In the genomic region with DNA sequence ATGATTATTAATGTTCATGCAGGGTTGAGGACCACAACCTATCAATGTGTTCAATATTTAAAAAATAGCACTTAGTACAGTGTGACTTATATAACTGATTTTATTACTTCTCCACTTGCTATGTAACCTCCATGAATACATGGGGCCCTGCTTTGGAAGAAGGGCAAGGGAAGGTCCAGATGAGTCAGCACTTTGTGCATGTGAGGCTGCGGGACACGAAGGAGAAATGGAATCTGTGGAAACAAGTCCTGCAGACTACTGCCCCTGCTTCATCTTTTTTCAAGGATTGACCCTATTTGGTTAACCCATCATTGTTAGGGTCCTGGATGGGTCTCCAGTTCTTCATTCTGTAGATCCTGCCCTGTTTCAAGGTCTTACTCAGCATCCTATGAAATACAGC, we compare ENCODE assay signal across 1 cellular context.
A peak's percentile ranks its signal among the peaks of the same experiment; 100 is the strongest.
TF ChIP-seq lines count a peak whose summit lies in the region.

No MANE protein-coding gene starts in this region.

TF ChIP-seq in K562, 482 proteins besides CTCF, POLR2A, EP300 and RAD21 (continued from another document and continues in another):
- TF ChIP-seq, protein P1, sequence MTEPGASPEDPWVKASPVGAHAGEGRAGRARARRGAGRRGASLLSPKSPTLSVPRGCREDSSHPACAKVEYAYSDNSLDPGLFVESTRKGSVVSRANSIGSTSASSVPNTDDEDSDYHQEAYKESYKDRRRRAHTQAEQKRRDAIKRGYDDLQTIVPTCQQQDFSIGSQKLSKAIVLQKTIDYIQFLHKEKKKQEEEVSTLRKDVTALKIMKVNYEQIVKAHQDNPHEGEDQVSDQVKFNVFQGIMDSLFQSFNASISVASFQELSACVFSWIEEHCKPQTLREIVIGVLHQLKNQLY (CRISPR knock-in tag; conservative IDR thresholded peaks at IDR 0.05) = no peak
- TF ChIP-seq, protein P2, sequence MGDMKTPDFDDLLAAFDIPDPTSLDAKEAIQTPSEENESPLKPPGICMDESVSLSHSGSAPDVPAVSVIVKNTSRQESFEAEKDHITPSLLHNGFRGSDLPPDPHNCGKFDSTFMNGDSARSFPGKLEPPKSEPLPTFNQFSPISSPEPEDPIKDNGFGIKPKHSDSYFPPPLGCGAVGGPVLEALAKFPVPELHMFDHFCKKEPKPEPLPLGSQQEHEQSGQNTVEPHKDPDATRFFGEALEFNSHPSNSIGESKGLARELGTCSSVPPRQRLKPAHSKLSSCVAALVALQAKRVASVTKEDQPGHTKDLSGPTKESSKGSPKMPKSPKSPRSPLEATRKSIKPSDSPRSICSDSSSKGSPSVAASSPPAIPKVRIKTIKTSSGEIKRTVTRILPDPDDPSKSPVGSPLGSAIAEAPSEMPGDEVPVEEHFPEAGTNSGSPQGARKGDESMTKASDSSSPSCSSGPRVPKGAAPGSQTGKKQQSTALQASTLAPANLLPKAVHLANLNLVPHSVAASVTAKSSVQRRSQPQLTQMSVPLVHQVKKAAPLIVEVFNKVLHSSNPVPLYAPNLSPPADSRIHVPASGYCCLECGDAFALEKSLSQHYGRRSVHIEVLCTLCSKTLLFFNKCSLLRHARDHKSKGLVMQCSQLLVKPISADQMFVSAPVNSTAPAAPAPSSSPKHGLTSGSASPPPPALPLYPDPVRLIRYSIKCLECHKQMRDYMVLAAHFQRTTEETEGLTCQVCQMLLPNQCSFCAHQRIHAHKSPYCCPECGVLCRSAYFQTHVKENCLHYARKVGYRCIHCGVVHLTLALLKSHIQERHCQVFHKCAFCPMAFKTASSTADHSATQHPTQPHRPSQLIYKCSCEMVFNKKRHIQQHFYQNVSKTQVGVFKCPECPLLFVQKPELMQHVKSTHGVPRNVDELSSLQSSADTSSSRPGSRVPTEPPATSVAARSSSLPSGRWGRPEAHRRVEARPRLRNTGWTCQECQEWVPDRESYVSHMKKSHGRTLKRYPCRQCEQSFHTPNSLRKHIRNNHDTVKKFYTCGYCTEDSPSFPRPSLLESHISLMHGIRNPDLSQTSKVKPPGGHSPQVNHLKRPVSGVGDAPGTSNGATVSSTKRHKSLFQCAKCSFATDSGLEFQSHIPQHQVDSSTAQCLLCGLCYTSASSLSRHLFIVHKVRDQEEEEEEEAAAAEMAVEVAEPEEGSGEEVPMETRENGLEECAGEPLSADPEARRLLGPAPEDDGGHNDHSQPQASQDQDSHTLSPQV (IDR thresholded peaks at IDR 0.05) = no peak
- TF ChIP-seq CAMTA2 (CRISPR knock-in tag; conservative IDR thresholded peaks at IDR 0.05) = no peak
- TF ChIP-seq NFRKB (IDR thresholded peaks at IDR 0.05; ENCODE audit: low read depth) = no peak
- TF ChIP-seq ZC3H11A (IDR thresholded peaks at IDR 0.05; ENCODE audit: low read depth, low read length) = no peak
- peak; percentile 93 for TF ChIP-seq NFE2 (IDR thresholded peaks at IDR 0.05; ENCODE audit: low read depth)
- TF ChIP-seq KHSRP (IDR thresholded peaks at IDR 0.05) = no peak
- no peak for TF ChIP-seq JUN (IDR thresholded peaks at IDR 0.05; ENCODE audit: borderline replicate concordance, low read depth, low read length)
- TF ChIP-seq JUN (CRISPR knock-in tag; IDR thresholded peaks at IDR 0.05; ENCODE audit: borderline replicate concordance) = no peak
- TF ChIP-seq ETV1 (tag; conservative IDR thresholded peaks at IDR 0.05; ENCODE audit: low read depth) = no peak
- no peak for TF ChIP-seq ZNF384 (IDR thresholded peaks at IDR 0.05; ENCODE audit: low read depth, low read length)
- no peak for TF ChIP-seq RBM39 (optimal IDR thresholded peaks at IDR 0.05; ENCODE audit: low read depth, low read length)
- TF ChIP-seq, protein P3, sequence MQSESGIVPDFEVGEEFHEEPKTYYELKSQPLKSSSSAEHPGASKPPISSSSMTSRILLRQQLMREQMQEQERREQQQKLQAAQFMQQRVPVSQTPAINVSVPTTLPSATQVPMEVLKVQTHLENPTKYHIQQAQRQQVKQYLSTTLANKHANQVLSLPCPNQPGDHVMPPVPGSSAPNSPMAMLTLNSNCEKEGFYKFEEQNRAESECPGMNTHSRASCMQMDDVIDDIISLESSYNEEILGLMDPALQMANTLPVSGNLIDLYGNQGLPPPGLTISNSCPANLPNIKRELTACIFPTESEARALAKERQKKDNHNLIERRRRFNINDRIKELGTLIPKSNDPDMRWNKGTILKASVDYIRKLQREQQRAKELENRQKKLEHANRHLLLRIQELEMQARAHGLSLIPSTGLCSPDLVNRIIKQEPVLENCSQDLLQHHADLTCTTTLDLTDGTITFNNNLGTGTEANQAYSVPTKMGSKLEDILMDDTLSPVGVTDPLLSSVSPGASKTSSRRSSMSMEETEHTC (IDR thresholded peaks at IDR 0.05) = no peak
- TF ChIP-seq TEAD4 (IDR thresholded peaks at IDR 0.05; ENCODE audit: low read length) = no peak
- TF ChIP-seq TEAD4 (CRISPR knock-in tag; IDR thresholded peaks at IDR 0.05; ENCODE audit: borderline replicate concordance) = no peak
- TF ChIP-seq ZBTB1 (CRISPR knock-in tag; IDR thresholded peaks at IDR 0.05; ENCODE audit: borderline replicate concordance, low read depth) = no peak
- TF ChIP-seq, protein P4, sequence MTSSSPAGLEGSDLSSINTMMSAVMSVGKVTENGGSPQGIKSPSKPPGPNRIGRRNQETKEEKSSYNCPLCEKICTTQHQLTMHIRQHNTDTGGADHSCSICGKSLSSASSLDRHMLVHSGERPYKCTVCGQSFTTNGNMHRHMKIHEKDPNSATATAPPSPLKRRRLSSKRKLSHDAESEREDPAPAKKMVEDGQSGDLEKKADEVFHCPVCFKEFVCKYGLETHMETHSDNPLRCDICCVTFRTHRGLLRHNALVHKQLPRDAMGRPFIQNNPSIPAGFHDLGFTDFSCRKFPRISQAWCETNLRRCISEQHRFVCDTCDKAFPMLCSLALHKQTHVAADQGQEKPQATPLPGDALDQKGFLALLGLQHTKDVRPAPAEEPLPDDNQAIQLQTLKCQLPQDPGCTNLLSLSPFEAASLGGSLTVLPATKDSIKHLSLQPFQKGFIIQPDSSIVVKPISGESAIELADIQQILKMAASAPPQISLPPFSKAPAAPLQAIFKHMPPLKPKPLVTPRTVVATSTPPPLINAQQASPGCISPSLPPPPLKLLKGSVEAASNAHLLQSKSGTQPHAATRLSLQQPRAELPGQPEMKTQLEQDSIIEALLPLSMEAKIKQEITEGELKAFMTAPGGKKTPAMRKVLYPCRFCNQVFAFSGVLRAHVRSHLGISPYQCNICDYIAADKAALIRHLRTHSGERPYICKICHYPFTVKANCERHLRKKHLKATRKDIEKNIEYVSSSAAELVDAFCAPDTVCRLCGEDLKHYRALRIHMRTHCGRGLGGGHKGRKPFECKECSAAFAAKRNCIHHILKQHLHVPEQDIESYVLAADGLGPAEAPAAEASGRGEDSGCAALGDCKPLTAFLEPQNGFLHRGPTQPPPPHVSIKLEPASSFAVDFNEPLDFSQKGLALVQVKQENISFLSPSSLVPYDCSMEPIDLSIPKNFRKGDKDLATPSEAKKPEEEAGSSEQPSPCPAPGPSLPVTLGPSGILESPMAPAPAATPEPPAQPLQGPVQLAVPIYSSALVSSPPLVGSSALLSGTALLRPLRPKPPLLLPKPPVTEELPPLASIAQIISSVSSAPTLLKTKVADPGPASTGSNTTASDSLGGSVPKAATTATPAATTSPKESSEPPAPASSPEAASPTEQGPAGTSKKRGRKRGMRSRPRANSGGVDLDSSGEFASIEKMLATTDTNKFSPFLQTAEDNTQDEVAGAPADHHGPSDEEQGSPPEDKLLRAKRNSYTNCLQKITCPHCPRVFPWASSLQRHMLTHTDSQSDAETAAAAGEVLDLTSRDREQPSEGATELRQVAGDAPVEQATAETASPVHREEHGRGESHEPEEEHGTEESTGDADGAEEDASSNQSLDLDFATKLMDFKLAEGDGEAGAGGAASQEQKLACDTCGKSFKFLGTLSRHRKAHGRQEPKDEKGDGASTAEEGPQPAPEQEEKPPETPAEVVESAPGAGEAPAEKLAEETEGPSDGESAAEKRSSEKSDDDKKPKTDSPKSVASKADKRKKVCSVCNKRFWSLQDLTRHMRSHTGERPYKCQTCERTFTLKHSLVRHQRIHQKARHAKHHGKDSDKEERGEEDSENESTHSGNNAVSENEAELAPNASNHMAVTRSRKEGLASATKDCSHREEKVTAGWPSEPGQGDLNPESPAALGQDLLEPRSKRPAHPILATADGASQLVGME (CRISPR knock-in tag; IDR thresholded peaks at IDR 0.05) = no peak
- TF ChIP-seq, protein P5, sequence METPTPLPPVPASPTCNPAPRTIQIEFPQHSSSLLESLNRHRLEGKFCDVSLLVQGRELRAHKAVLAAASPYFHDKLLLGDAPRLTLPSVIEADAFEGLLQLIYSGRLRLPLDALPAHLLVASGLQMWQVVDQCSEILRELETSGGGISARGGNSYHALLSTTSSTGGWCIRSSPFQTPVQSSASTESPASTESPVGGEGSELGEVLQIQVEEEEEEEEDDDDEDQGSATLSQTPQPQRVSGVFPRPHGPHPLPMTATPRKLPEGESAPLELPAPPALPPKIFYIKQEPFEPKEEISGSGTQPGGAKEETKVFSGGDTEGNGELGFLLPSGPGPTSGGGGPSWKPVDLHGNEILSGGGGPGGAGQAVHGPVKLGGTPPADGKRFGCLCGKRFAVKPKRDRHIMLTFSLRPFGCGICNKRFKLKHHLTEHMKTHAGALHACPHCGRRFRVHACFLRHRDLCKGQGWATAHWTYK (CRISPR knock-in tag; IDR thresholded peaks at IDR 0.05) = no peak
- TF ChIP-seq, protein P6, sequence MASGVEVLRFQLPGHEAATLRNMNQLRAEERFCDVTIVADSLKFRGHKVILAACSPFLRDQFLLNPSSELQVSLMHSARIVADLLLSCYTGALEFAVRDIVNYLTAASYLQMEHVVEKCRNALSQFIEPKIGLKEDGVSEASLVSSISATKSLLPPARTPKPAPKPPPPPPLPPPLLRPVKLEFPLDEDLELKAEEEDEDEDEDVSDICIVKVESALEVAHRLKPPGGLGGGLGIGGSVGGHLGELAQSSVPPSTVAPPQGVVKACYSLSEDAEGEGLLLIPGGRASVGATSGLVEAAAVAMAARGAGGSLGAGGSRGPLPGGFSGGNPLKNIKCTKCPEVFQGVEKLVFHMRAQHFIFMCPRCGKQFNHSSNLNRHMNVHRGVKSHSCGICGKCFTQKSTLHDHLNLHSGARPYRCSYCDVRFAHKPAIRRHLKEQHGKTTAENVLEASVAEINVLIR (CRISPR knock-in tag; IDR thresholded peaks at IDR 0.05) = no peak
- TF ChIP-seq, protein P7, sequence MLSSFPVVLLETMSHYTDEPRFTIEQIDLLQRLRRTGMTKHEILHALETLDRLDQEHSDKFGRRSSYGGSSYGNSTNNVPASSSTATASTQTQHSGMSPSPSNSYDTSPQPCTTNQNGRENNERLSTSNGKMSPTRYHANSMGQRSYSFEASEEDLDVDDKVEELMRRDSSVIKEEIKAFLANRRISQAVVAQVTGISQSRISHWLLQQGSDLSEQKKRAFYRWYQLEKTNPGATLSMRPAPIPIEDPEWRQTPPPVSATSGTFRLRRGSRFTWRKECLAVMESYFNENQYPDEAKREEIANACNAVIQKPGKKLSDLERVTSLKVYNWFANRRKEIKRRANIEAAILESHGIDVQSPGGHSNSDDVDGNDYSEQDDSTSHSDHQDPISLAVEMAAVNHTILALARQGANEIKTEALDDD (IDR thresholded peaks at IDR 0.05) = no peak
- TF ChIP-seq GTF2E2 (tag; IDR thresholded peaks at IDR 0.05) = no peak
- TF ChIP-seq MAFK (IDR thresholded peaks at IDR 0.05; ENCODE audit: low read length) = peak; percentile 92
- TF ChIP-seq BCOR (IDR thresholded peaks at IDR 0.05) = no peak
- peak; percentile 71 for TF ChIP-seq BACH1 (tag; IDR thresholded peaks at IDR 0.05)
- no peak for TF ChIP-seq ZNF3 (CRISPR knock-in tag; IDR thresholded peaks at IDR 0.05)
- TF ChIP-seq ZNF561 (CRISPR knock-in tag; conservative IDR thresholded peaks at IDR 0.05) = no peak
- no peak for TF ChIP-seq ZNF146 (CRISPR knock-in tag; IDR thresholded peaks at IDR 0.05; ENCODE audit: unreplicated experiment)
- TF ChIP-seq SMAD3 (CRISPR knock-in tag; conservative IDR thresholded peaks at IDR 0.05) = no peak
- 0 out of 2 replicates have a peak, but pooled peaks have one; percentile 13 for TF ChIP-seq JUND (IDR thresholded peaks at IDR 0.05; ENCODE audit: borderline replicate concordance, low read depth, low read length)
- no peak; the same call in 2 of the 3 replicates for TF ChIP-seq JUND (tag; IDR thresholded peaks at IDR 0.05; ENCODE audit: borderline replicate concordance, low read depth, low read length)
- TF ChIP-seq, protein P8, sequence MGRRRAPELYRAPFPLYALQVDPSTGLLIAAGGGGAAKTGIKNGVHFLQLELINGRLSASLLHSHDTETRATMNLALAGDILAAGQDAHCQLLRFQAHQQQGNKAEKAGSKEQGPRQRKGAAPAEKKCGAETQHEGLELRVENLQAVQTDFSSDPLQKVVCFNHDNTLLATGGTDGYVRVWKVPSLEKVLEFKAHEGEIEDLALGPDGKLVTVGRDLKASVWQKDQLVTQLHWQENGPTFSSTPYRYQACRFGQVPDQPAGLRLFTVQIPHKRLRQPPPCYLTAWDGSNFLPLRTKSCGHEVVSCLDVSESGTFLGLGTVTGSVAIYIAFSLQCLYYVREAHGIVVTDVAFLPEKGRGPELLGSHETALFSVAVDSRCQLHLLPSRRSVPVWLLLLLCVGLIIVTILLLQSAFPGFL (CRISPR knock-in tag; IDR thresholded peaks at IDR 0.05) = no peak
- TF ChIP-seq ZNF24 (IDR thresholded peaks at IDR 0.05) = no peak
